ENCODE assay signal across 16 cellular contexts in the genomic region with DNA sequence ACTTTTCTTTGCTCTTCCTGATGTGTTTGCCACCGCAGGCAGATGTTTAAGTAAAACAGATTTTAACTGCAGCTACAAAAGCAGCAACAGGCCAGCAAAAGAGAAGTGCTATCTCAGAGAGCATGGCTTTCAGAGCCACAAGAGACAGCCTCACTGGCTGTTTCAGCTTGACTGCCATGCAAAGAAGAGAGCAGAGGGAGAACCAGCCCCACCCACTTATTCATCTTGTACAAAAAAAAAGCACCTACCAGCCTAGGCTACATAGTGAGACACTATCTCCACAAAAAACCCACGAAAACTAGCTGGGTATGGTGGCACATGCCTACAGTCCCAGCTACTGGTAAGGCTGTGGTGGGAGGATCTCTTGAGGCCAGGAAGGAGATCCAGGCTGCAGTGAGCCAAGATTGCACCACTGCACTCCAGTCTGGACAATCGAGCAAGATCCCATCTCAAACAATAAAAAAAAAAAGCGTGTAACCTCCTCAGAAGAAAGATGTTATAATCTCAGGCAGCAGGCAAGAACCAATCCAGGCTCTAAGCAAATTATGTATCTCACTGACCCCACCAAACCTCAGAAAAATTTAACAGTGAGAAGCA. TPM values are rescaled to one million over a fixed set of nuclear protein-coding genes. Genes with fewer than 3 reads are reported as not detected.
A peak's percentile ranks its signal among the peaks of the same experiment; 100 is the strongest.
DNase-seq lines count a peak whose midpoint lies in the region; ATAC-seq and TF ChIP-seq lines count a peak whose summit lies in the region.
"Had no signal": no experiment of that assay in that cellular context is flagged by ENCODE, and none has a peak within 500 bp of the region (broad histone marks: within the 10 kb centered on the region; RNA-seq: fewer than 3 reads in every experiment).

No MANE protein-coding gene starts in this region.

- intact Hi-C loops in left ventricle myocardium inferior (cut with micrococcal nuclease) (no loop called here), Right ventricle myocardium superior (cut with DNase I) (no loop called here)

- peaks cover 50% of the 10 kb centered on the region for H3K36me3 ChIP-seq in left ventricle myocardium inferior

- H3K4me3 ChIP-seq in left ventricle myocardium inferior, result no peak overlapping the region
- H3K4me3 ChIP-seq: gastrocnemius medialis, SJSA1, vagina had no signal

- no peak for TF ChIP-seq CTCF in left ventricle myocardium inferior (IDR thresholded peaks at IDR 0.05; ENCODE audit: borderline replicate concordance)
- TF ChIP-seq CTCF in VCaP (conservative IDR thresholded peaks at IDR 0.05), result no peak

- peaks cover 20% of the 10 kb centered on the region for H3K4me1 ChIP-seq in left ventricle myocardium inferior
- H3K4me1 ChIP-seq: SJSA1, vagina had no signal

- no peak for ATAC-seq in Right ventricle myocardium superior (ENCODE audit: poor library complexity)
- no peak for ATAC-seq in stimulated activated naive CD8-positive, alpha-beta T cell treated with anti-CD3 and anti-CD28 coated beads, Interleukin-15, amount 100 ng/mL, for 72 hours
- no peak for ATAC-seq in HG02973 (IDR thresholded peaks at IDR 0.05; ENCODE audit: unreplicated experiment)
- ATAC-seq: gastrocnemius medialis had no signal

- H3K27me3 ChIP-seq in left ventricle myocardium inferior (ENCODE audit: low read depth), result no peaks in the 10 kb centered on the region
- H3K27me3 ChIP-seq: gastrocnemius medialis, SJSA1, vagina had no signal

- peak overlapping the region; percentile 29 to 36 for H3K27ac Mint-ChIP-seq in stimulated activated naive CD8-positive, alpha-beta T cell treated with anti-CD3 and anti-CD28 coated beads, Interleukin-15, amount 100 ng/mL, for 72 hours

- H3K4me3 Mint-ChIP-seq in stimulated activated naive CD8-positive, alpha-beta T cell treated with anti-CD3 and anti-CD28 coated beads, Interleukin-15, amount 100 ng/mL, for 72 hours, result no peak overlapping the region

- H3K9me3 Mint-ChIP-seq in stimulated activated naive CD8-positive, alpha-beta T cell treated with anti-CD3 and anti-CD28 coated beads, Interleukin-15, amount 100 ng/mL, for 72 hours, result no peaks in the 10 kb centered on the region

- no peaks in the 10 kb centered on the region for H3K27me3 Mint-ChIP-seq in stimulated activated naive CD8-positive, alpha-beta T cell treated with anti-CD3 and anti-CD28 coated beads, Interleukin-15, amount 100 ng/mL, for 72 hours

- H3K9me3 ChIP-seq in left ventricle myocardium inferior (replicated peaks), result no peaks in the 10 kb centered on the region
- H3K9me3 ChIP-seq: gastrocnemius medialis, SJSA1, vagina had no signal

- H3K27ac ChIP-seq in left ventricle myocardium inferior (replicated peaks) (peak overlapping the region; percentile 50), VCaP (0 out of 2 replicates have a peak overlapping the region, but pooled peaks have one; percentile 2)
- H3K27ac ChIP-seq: SJSA1, vagina had no signal

- no peak for DNase-seq in left ventricle myocardium inferior
- DNase-seq in Right ventricle myocardium superior, result no peak
- DNase-seq in germinal center (ENCODE audit: low spot score), result peak; percentile 46
- no peak for DNase-seq in stimulated activated naive CD8-positive, alpha-beta T cell treated with anti-CD3 and anti-CD28 coated beads, Interleukin-15, amount 100 ng/mL, for 72 hours
- DNase-seq in retina, result no peak
- no peak for DNase-seq in AG08395 (ENCODE audit: low spot score)
- DNase-seq: gastrocnemius medialis; mesenchymal stem cell; stimulated activated naive CD4-positive, alpha-beta T cell had no signal

- H3K4me1 Mint-ChIP-seq in stimulated activated naive CD8-positive, alpha-beta T cell treated with anti-CD3 and anti-CD28 coated beads, Interleukin-15, amount 100 ng/mL, for 72 hours, result peaks cover 54% of the 10 kb centered on the region

RNA-seq across cellular contexts. Expression of gene STH, which starts 30.0 kb away (rescaled TPM):
- total RNA-seq in left ventricle myocardium inferior (not detected), Right ventricle myocardium superior (not detected)
- total RNA-seq: gastrocnemius medialis, H1, osteocyte, SJSA1, skeletal muscle tissue, vagina had no signal
